31 cellular contexts compared by ENCODE assay signal in genomic region chr12:20482680-20483079, GRCh38.
"Had no signal": no experiment of that assay in that cellular context is flagged by ENCODE, and none has a peak within 500 bp of the region (broad histone marks: within the 10 kb centered on the region; RNA-seq: fewer than 3 reads in every experiment).

No MANE protein-coding gene starts in this region.

- H3K27me3 Mint-ChIP-seq: central memory CD8-positive, alpha-beta T cell; stimulated activated naive CD8-positive, alpha-beta T cell treated with anti-CD3 and anti-CD28 coated beads, Interleukin-15, amount 100 ng/mL, for 72 hours had no signal

- H3K36me3 ChIP-seq: esophagus squamous epithelium, gastroesophageal sphincter, heart right ventricle, prostate gland, suprapubic skin, transverse colon, upper lobe of right lung, uterus had no signal

- H3K4me3 ChIP-seq: coronary artery, esophagus squamous epithelium, gastroesophageal sphincter, heart right ventricle, prostate gland, right atrium auricular region, smooth muscle cell, suprapubic skin, transverse colon, upper lobe of right lung, uterus had no signal

- H3K36me3 Mint-ChIP-seq: immature natural killer cell, natural killer cell had no signal

- H3K4me1 ChIP-seq: foreskin keratinocyte, prostate gland, suprapubic skin, upper lobe of right lung, uterus had no signal

- H3K9me3 ChIP-seq: esophagus squamous epithelium, gastroesophageal sphincter, heart right ventricle, prostate gland, right atrium auricular region, suprapubic skin, transverse colon, upper lobe of right lung, uterus had no signal

- H3K4me1 Mint-ChIP-seq: central memory CD8-positive, alpha-beta T cell; immature natural killer cell; natural killer cell; stimulated activated naive CD8-positive, alpha-beta T cell treated with anti-CD3 and anti-CD28 coated beads, Interleukin-15, amount 100 ng/mL, for 72 hours had no signal

- DNase-seq: dermis blood vessel endothelial cell; effector memory CD4-positive, alpha-beta T cell; erythroblast; esophagus squamous epithelium; foreskin keratinocyte; glutamatergic neuron; heart right ventricle; hypothalamus; immature natural killer cell; mammary epithelial cell; mesendoderm; natural killer cell; stimulated activated CD4-positive, alpha-beta T cell treated with anti-CD3 and anti-CD28 coated beads, Interleukin-12 subunit alpha, Interleukin-12 subunit beta, amount 100 ng/mL, for 4 hours; stimulated activated CD4-positive, alpha-beta T cell treated with anti-CD3 and anti-CD28 coated beads, Interleukin-1b, Interleukin-23, amount 100 ng/mL, for 48 hours; stimulated activated CD4-positive, alpha-beta T cell treated with anti-CD3 and anti-CD28 coated beads, Interleukin-4, amount 100 ng/mL, for 1 hour; stimulated activated CD8-positive, alpha-beta memory T cell treated with anti-CD3 and anti-CD28 coated beads, Interleukin-4, amount 100 ng/mL, for 48 hours; stimulated activated naive CD4-positive, alpha-beta T cell; stimulated activated naive CD8-positive, alpha-beta T cell treated with anti-CD3 and anti-CD28 coated beads, Interleukin-15, amount 100 ng/mL, for 72 hours; transverse colon; upper lobe of right lung; uterus had no signal

- H3K27ac ChIP-seq: esophagus squamous epithelium, foreskin keratinocyte, gastroesophageal sphincter, heart right ventricle, prostate gland, right atrium auricular region, suprapubic skin, transverse colon, upper lobe of right lung, uterus had no signal

- H3K4me3 Mint-ChIP-seq: central memory CD8-positive, alpha-beta T cell; immature natural killer cell; natural killer cell; neural crest cell; stimulated activated naive CD8-positive, alpha-beta T cell treated with anti-CD3 and anti-CD28 coated beads, Interleukin-15, amount 100 ng/mL, for 72 hours had no signal

- H3K9me3 Mint-ChIP-seq: central memory CD8-positive, alpha-beta T cell; immature natural killer cell; natural killer cell; neural crest cell; stimulated activated naive CD8-positive, alpha-beta T cell treated with anti-CD3 and anti-CD28 coated beads, Interleukin-15, amount 100 ng/mL, for 72 hours had no signal

- ATAC-seq: foreskin keratinocyte; gastroesophageal sphincter; heart right ventricle; left lobe of liver; natural killer cell; sciatic nerve; stimulated activated naive CD8-positive, alpha-beta T cell treated with anti-CD3 and anti-CD28 coated beads, Interleukin-15, amount 100 ng/mL, for 72 hours; upper lobe of right lung had no signal

- H3K27ac Mint-ChIP-seq: immature natural killer cell; natural killer cell; stimulated activated naive CD8-positive, alpha-beta T cell treated with anti-CD3 and anti-CD28 coated beads, Interleukin-15, amount 100 ng/mL, for 72 hours had no signal

- H3K27me3 ChIP-seq: esophagus squamous epithelium, foreskin keratinocyte, gastroesophageal sphincter, heart right ventricle, right atrium auricular region, suprapubic skin, transverse colon, upper lobe of right lung, uterus had no signal
